7 cellular contexts compared by ENCODE assay signal in genomic region chr19:48403606-48404005, GRCh38. TPM values are rescaled to one million over a fixed set of nuclear protein-coding genes. Genes with fewer than 3 reads are reported as not detected.
DNase-seq lines count a peak whose midpoint lies in the region; ATAC-seq and TF ChIP-seq lines count a peak whose summit lies in the region.
"Had no signal": no experiment of that assay in that cellular context is flagged by ENCODE, and none has a peak within 500 bp of the region (broad histone marks: within the 10 kb centered on the region; RNA-seq: fewer than 3 reads in every experiment).

No MANE protein-coding gene starts in this region.

- H3K27me3 ChIP-seq in CD4-positive, alpha-beta T cell (ENCODE audit: control insufficient read depth, insufficient read depth, low read length) = no peaks in the 10 kb centered on the region

- POLR2A ChIA-PET in CD4-positive, alpha-beta T cell (lab: Charles Lee) = interaction anchor here (1.1 to 1.6 kb wide), 2 partner anchors 10 to 40 kb away, joined by 4 to 5 read pairs; partner anchors contain the start of genes GRIN2D, SYNGR4 and TMEM143

- no peak overlapping the region for H3K4me3 ChIP-seq in epithelial cell of esophagus (ENCODE audit: low read length)

- CTCF ChIA-PET in CD4-positive, alpha-beta T cell (lab: Charles Lee) = no interaction called here

- TF ChIP-seq CTCF in CD4-positive, alpha-beta T cell (IDR thresholded peaks at IDR 0.05) = no peak
- TF ChIP-seq CTCF in epithelial cell of esophagus (IDR thresholded peaks at IDR 0.05; ENCODE audit: insufficient read depth, low read depth, low read length, missing control alignments) = no peak

- peak in 2 of 10 experiments; percentile 38 to 46 for DNase-seq in CD4-positive, alpha-beta T cell
- DNase-seq in RKO (ENCODE audit: low spot score) = peak; percentile 69
- peak; percentile 69 for DNase-seq in epithelial cell of esophagus (ENCODE audit: low read depth)
- no peak for DNase-seq in stimulated activated naive B cell treated with anti-CD40 and anti-IgM and Interleukin-4, amounts not matched to agents 10 μg/mL and 1 μg/mL and 100 μg/mL, for 72 hours

- H3K27ac ChIP-seq in CD4-positive, alpha-beta T cell (ENCODE audit: low read depth, low read length) = no peak overlapping the region
- H3K27ac ChIP-seq: HL-60 had no signal

- no peak overlapping the region for H3K4me3 Mint-ChIP-seq in CD4-positive, alpha-beta T cell
- H3K4me3 Mint-ChIP-seq in stimulated activated naive B cell treated with anti-CD40 and anti-IgM and Interleukin-4, amounts not matched to agents 10 μg/mL and 1 μg/mL and 100 μg/mL, for 72 hours = no peak overlapping the region

- no peak overlapping the region for H3K27ac Mint-ChIP-seq in CD4-positive, alpha-beta T cell
- H3K27ac Mint-ChIP-seq in stimulated activated naive B cell treated with anti-CD40 and anti-IgM and Interleukin-4, amounts not matched to agents 10 μg/mL and 1 μg/mL and 100 μg/mL, for 72 hours = no peak overlapping the region

- intact Hi-C loops in CD4-positive, alpha-beta T cell (cut with DNase I, micrococcal nuclease) = no loop called here

- H3K36me3 Mint-ChIP-seq in CD4-positive, alpha-beta T cell (ENCODE audit: low read depth) = no peaks in the 10 kb centered on the region
- peaks cover 0 to 7% of the 10 kb centered on the region in 2 donors for H3K36me3 Mint-ChIP-seq in stimulated activated naive B cell treated with anti-CD40 and anti-IgM and Interleukin-4, amounts not matched to agents 10 μg/mL and 1 μg/mL and 100 μg/mL, for 72 hours

- no peaks in the 10 kb centered on the region for H3K9me3 Mint-ChIP-seq in CD4-positive, alpha-beta T cell
- H3K9me3 Mint-ChIP-seq in stimulated activated naive B cell treated with anti-CD40 and anti-IgM and Interleukin-4, amounts not matched to agents 10 μg/mL and 1 μg/mL and 100 μg/mL, for 72 hours = peaks cover 9 to 13% of the 10 kb centered on the region in 2 donors

- ATAC-seq in CD4-positive, alpha-beta T cell (ENCODE audit: poor library complexity) = peak; percentile 58
- ATAC-seq in GM21723 (IDR thresholded peaks at IDR 0.05; ENCODE audit: unreplicated experiment) = peak; percentile 61
- ATAC-seq in stimulated activated naive B cell treated with anti-CD40 and anti-IgM and Interleukin-4, amounts not matched to agents 10 μg/mL and 1 μg/mL and 100 μg/mL, for 72 hours (replicated peaks) = peak; percentile 80 to 82
- ATAC-seq in HG02852 (IDR thresholded peaks at IDR 0.05; ENCODE audit: unreplicated experiment) = no peak

- no peaks in the 10 kb centered on the region for H3K9me3 ChIP-seq in CD4-positive, alpha-beta T cell (ENCODE audit: control insufficient read depth, low read length)

- peaks cover 11% of the 10 kb centered on the region for H3K4me1 Mint-ChIP-seq in CD4-positive, alpha-beta T cell (ENCODE audit: low read depth)
- peaks cover 10 to 25% of the 10 kb centered on the region in 2 donors for H3K4me1 Mint-ChIP-seq in stimulated activated naive B cell treated with anti-CD40 and anti-IgM and Interleukin-4, amounts not matched to agents 10 μg/mL and 1 μg/mL and 100 μg/mL, for 72 hours

- H3K27me3 Mint-ChIP-seq in CD4-positive, alpha-beta T cell = peaks cover 11% of the 10 kb centered on the region
- H3K27me3 Mint-ChIP-seq in stimulated activated naive B cell treated with anti-CD40 and anti-IgM and Interleukin-4, amounts not matched to agents 10 μg/mL and 1 μg/mL and 100 μg/mL, for 72 hours = peaks cover 21 to 22% of the 10 kb centered on the region in 2 donors

RNA-seq across cellular contexts. Expression of gene GRIN2D, which starts 10.1 kb away (rescaled TPM):
- under 1 TPM in 1 of 2 experiments, not detected in 1; 0.06 TPM for total RNA-seq in CD4-positive, alpha-beta T cell

RNA-seq across cellular contexts. Expression of gene KDELR1, which starts 12.3 kb away (rescaled TPM):
- 10 to 100 TPM; 32.2 to 39.6 TPM for total RNA-seq in CD4-positive, alpha-beta T cell

RNA-seq across cellular contexts. Expression of gene SYNGR4, which starts 39.4 kb away (rescaled TPM):
- not detected for total RNA-seq in CD4-positive, alpha-beta T cell

RNA-seq across cellular contexts. Expression of gene TMEM143, which starts 39.9 kb away (rescaled TPM):
- total RNA-seq in CD4-positive, alpha-beta T cell = 10 to 100 TPM in 1 of 2 experiments, 1 to 10 TPM in 1; 9.4 to 11.0 TPM

RNA-seq across cellular contexts. Expression of gene GRWD1, which starts 42.2 kb away (rescaled TPM):
- total RNA-seq in CD4-positive, alpha-beta T cell = 10 to 100 TPM; 21.4 to 21.7 TPM
